Comparison of ENCODE assay signal across 10 cellular contexts in the genomic region with DNA sequence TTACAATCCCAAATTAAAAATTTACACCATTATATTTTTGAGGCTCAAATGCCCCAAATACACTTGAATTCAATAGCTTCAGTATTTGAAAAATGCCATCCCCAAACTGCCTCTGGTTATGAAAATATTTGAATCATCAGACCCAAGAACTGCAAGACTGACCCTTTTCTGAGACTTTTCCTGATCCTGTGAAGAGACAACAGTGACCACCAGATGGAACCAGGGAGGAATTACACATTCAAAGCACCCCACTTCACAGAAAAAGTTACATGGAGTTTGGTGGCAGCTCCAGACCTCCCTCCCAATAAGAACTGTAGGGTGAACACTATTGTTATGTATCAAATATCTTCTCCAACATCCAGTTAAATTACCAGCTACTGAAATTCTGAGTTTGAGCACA. TPM values are rescaled to one million over a fixed set of nuclear protein-coding genes. Genes with fewer than 3 reads are reported as not detected.
A peak's percentile ranks its signal among the peaks of the same experiment; 100 is the strongest.
DNase-seq lines count a peak whose midpoint lies in the region; ATAC-seq and TF ChIP-seq lines count a peak whose summit lies in the region.
"Had no signal": no experiment of that assay in that cellular context is flagged by ENCODE, and none has a peak within 500 bp of the region (broad histone marks: within the 10 kb centered on the region; RNA-seq: fewer than 3 reads in every experiment).

No MANE protein-coding gene starts in this region.

- no peak for TF ChIP-seq POLR2A in IMR-90 (IDR thresholded peaks at IDR 0.05; ENCODE audit: low read depth, low read length)

- TF ChIP-seq RAD21 in IMR-90 (IDR thresholded peaks at IDR 0.05; ENCODE audit: low read length), result peak; percentile 21; the same call in 1 of the 2 replicates

- H3K4me2 ChIP-seq in IMR-90 (ENCODE audit: low read depth, low read length), result no peak overlapping the region

- H3K9me3 Mint-ChIP-seq in activated T-helper 17 cell treated with anti-CD3 and anti-CD28 coated beads, Interleukin-2, amount 50 U/mL, for 72 hours, result no peaks in the 10 kb centered on the region
- no peaks in the 10 kb centered on the region for H3K9me3 Mint-ChIP-seq in activated CD4-positive, alpha-beta memory T cell treated with anti-CD3 and anti-CD28 coated beads, Interleukin-2, amount 10 ng/mL, durations not matched to agents 7 days and 5 days

- no peak overlapping the region for H2BK120ac ChIP-seq in IMR-90 (ENCODE audit: low read depth, low read length)

- peaks cover 5% of the 10 kb centered on the region for H3K4me1 ChIP-seq in IMR-90 (ENCODE audit: control insufficient read depth, insufficient read depth, low read length)

- H3K9ac ChIP-seq in IMR-90 (ENCODE audit: low read depth, low read length), result no peak overlapping the region

- H3K9me3 ChIP-seq in IMR-90 (ENCODE audit: control insufficient read depth, insufficient read depth, low read length), result no peaks in the 10 kb centered on the region
- H3K9me3 ChIP-seq: pancreas had no signal

- CTCF ChIA-PET in IMR-90 (lab: Yijun Ruan, JAX), result interaction anchor here (1.1 to 1.5 kb wide), 3 partner anchors 8 to 10 kb away, joined by 4 to 5 read pairs (median 4); no protein-coding TSS in a partner anchor
- CTCF ChIA-PET in activated CD4-positive, alpha-beta memory T cell treated with anti-CD3 and anti-CD28 coated beads, Interleukin-2, amount 10 ng/mL, durations not matched to agents 7 days and 5 days (lab: Charles Lee), result interaction anchor here (0.7 to 1.6 kb wide), 5 partner anchors 10 to 171 kb away, joined by 3 to 5 read pairs (median 4); no protein-coding TSS in a partner anchor

- no peak overlapping the region for H4K91ac ChIP-seq in IMR-90 (ENCODE audit: insufficient read depth, low read depth, low read length)

- peaks cover 5% of the 10 kb centered on the region; the same call in 1 of the 2 replicates for H3K9me1 ChIP-seq in IMR-90 (ENCODE audit: insufficient read depth, low read length)

- H3K4me3 ChIP-seq in IMR-90 (ENCODE audit: insufficient read depth, low read depth, low read length) (no peak overlapping the region), brain microvascular endothelial cell (ENCODE audit: low read depth, low read length) (no peak overlapping the region)
- H3K4me3 ChIP-seq: pancreas had no signal

- H4K8ac ChIP-seq in IMR-90 (ENCODE audit: low read depth in 2 of 2, low read length in 2 of 2), result no peak overlapping the region

- H4K5ac ChIP-seq in IMR-90 (ENCODE audit: low read depth, low read length), result no peak overlapping the region

- no peaks in the 10 kb centered on the region for H3K27me3 ChIP-seq in IMR-90 (ENCODE audit: control insufficient read depth, insufficient read depth, low read length)
- H3K27me3 ChIP-seq in brain microvascular endothelial cell (replicated peaks), result no peaks in the 10 kb centered on the region
- H3K27me3 ChIP-seq: pancreas had no signal

- H4K20me1 ChIP-seq in IMR-90 (ENCODE audit: insufficient read depth, low read length), result peaks cover 50% of the 10 kb centered on the region; the same call in 1 of the 2 replicates

- H3K4me1 Mint-ChIP-seq in activated T-helper 17 cell treated with anti-CD3 and anti-CD28 coated beads, Interleukin-2, amount 50 U/mL, for 72 hours, result no peaks in the 10 kb centered on the region
- no peaks in the 10 kb centered on the region for H3K4me1 Mint-ChIP-seq in activated CD4-positive, alpha-beta memory T cell treated with anti-CD3 and anti-CD28 coated beads, Interleukin-2, amount 10 ng/mL, durations not matched to agents 7 days and 5 days

- H3K23ac ChIP-seq in IMR-90 (ENCODE audit: low read depth, low read length), result no peak overlapping the region

- no peak overlapping the region for H3K4me3 Mint-ChIP-seq in activated T-helper 17 cell treated with anti-CD3 and anti-CD28 coated beads, Interleukin-2, amount 50 U/mL, for 72 hours
- no peak overlapping the region for H3K4me3 Mint-ChIP-seq in activated CD4-positive, alpha-beta memory T cell treated with anti-CD3 and anti-CD28 coated beads, Interleukin-2, amount 10 ng/mL, durations not matched to agents 7 days and 5 days

- no peak overlapping the region for H3K18ac ChIP-seq in IMR-90 (ENCODE audit: low read depth, low read length)

- no peak overlapping the region for H2BK15ac ChIP-seq in IMR-90 (ENCODE audit: low read depth, low read length)

- H3K14ac ChIP-seq in IMR-90 (replicated peaks; ENCODE audit: low read depth, low read length), result no peak overlapping the region

- peak; percentile 37; the same call in 1 of the 2 replicates for TF ChIP-seq CTCF in IMR-90 (conservative IDR thresholded peaks at IDR 0.05; ENCODE audit: low read depth, low read length)
- TF ChIP-seq CTCF in brain microvascular endothelial cell (IDR thresholded peaks at IDR 0.05; ENCODE audit: low read depth, low read length, missing control alignments), result peak; percentile 63

- in situ Hi-C loops in IMR-90 (cut with MboI; ENCODE audit: low sequenced_read_pairs), result no loop called here
- in situ Hi-C loops in brain microvascular endothelial cell (cut with HindIII; ENCODE audit: low pct_ligation_motif_present, low sequenced_read_pairs), result no loop called here

- no peak overlapping the region for H3K56ac ChIP-seq in IMR-90 (ENCODE audit: extremely low read depth, insufficient read depth, low read length)

- dilution Hi-C loops in IMR-90 (cut with HindIII; ENCODE audit: low sequenced_read_pairs, unreplicated experiment), result no loop called here

- H2AFZ ChIP-seq in IMR-90 (replicated peaks; ENCODE audit: low read length, poor library complexity), result no peak overlapping the region

- H2BK20ac ChIP-seq in IMR-90 (ENCODE audit: low read depth, low read length), result no peak overlapping the region

- H3K27ac ChIP-seq in IMR-90 (ENCODE audit: insufficient read depth, low read length) (no peak overlapping the region), brain microvascular endothelial cell (no peak overlapping the region)
- H3K27ac ChIP-seq: pancreas had no signal

- no peak overlapping the region for H3K27ac Mint-ChIP-seq in activated T-helper 17 cell treated with anti-CD3 and anti-CD28 coated beads, Interleukin-2, amount 50 U/mL, for 72 hours
- no peak overlapping the region for H3K27ac Mint-ChIP-seq in activated CD4-positive, alpha-beta memory T cell treated with anti-CD3 and anti-CD28 coated beads, Interleukin-2, amount 10 ng/mL, durations not matched to agents 7 days and 5 days

- ATAC-seq in IMR-90 (ENCODE audit: low read depth) (peak; percentile 40; the same call in 1 of the 2 replicates), GM18520 (IDR thresholded peaks at IDR 0.05; ENCODE audit: unreplicated experiment) (no peak)
- ATAC-seq in activated T-helper 17 cell treated with anti-CD3 and anti-CD28 coated beads, Interleukin-2, amount 50 U/mL, for 72 hours (replicated peaks), result no peak

- H3K79me1 ChIP-seq in IMR-90 (ENCODE audit: low read depth in 1 of 2, low read length in 2 of 2), result peaks cover 28 to 56% of the 10 kb centered on the region in 2 experiments

- H3K36me3 ChIP-seq in IMR-90 (ENCODE audit: control insufficient read depth, insufficient read depth, low read length) (peaks cover 54% of the 10 kb centered on the region), brain microvascular endothelial cell (replicated peaks) (peaks cover 87% of the 10 kb centered on the region)

- DNase-seq in Daoy (ENCODE audit: low read depth) (peak; percentile 1), IMR-90 (peak; percentile 28), brain microvascular endothelial cell (peak; percentile 28), myocyte (ENCODE audit: low read depth) (peak; percentile 14), NCI-H510A treated with DMSO at 0.1 percent for 48 hours (lab: John Stamatoyannopoulos, UW) (no peak)
- no peak for DNase-seq in activated CD4-positive, alpha-beta memory T cell treated with anti-CD3 and anti-CD28 coated beads, Interleukin-2, amount 10 ng/mL, durations not matched to agents 7 days and 5 days
- DNase-seq: NCI-H82, pancreas had no signal

- peaks cover 96% of the 10 kb centered on the region for H3K36me3 Mint-ChIP-seq in activated T-helper 17 cell treated with anti-CD3 and anti-CD28 coated beads, Interleukin-2, amount 50 U/mL, for 72 hours (ENCODE audit: low read depth)
- H3K36me3 Mint-ChIP-seq in activated CD4-positive, alpha-beta memory T cell treated with anti-CD3 and anti-CD28 coated beads, Interleukin-2, amount 10 ng/mL, durations not matched to agents 7 days and 5 days (ENCODE audit: low read depth), result peaks cover 51% of the 10 kb centered on the region

- H3K27me3 Mint-ChIP-seq in activated T-helper 17 cell treated with anti-CD3 and anti-CD28 coated beads, Interleukin-2, amount 50 U/mL, for 72 hours, result no peaks in the 10 kb centered on the region
- no peaks in the 10 kb centered on the region for H3K27me3 Mint-ChIP-seq in activated CD4-positive, alpha-beta memory T cell treated with anti-CD3 and anti-CD28 coated beads, Interleukin-2, amount 10 ng/mL, durations not matched to agents 7 days and 5 days

- no peak overlapping the region for H2AK9ac ChIP-seq in IMR-90 (replicated peaks; ENCODE audit: low read depth, low read length, poor library complexity)

- intact Hi-C loops in IMR-90 (cut with micrococcal nuclease), result no loop called here

- POLR2A ChIA-PET in IMR-90 (lab: Charles Lee; ENCODE audit: unreplicated experiment), result no interaction called here
- POLR2A ChIA-PET in activated CD4-positive, alpha-beta memory T cell treated with anti-CD3 and anti-CD28 coated beads, Interleukin-2, amount 10 ng/mL, durations not matched to agents 7 days and 5 days (lab: Charles Lee), result interaction anchor here (0.7 kb wide), 1 partner anchor 442 kb away, joined by 3 read pairs; a partner anchor contains a TSS

- H3K4ac ChIP-seq in IMR-90 (ENCODE audit: low read depth, low read length), result no peak overlapping the region

- H2AK5ac ChIP-seq in IMR-90 (ENCODE audit: low read depth, low read length), result no peak overlapping the region

- no peak overlapping the region for H2BK5ac ChIP-seq in IMR-90 (ENCODE audit: low read depth, low read length, poor library complexity, severe bottlenecking)

- no TSS peak for BruUV-seq in IMR-90 (replicated peaks; lab: Mats Ljungman, UMichigan)

RNA-seq across cellular contexts. Expression of a gene that starts 44.0 kb away (rescaled TPM):
- total RNA-seq in Daoy (2014; rRNA removed; shearing (Covaris generic)), result 6.3 and 6.6 TPM in 2 replicates
- total RNA-seq in IMR-90 (2012; rRNA removed) (12.4 and 17.2 TPM in 2 replicates), myocyte (33.6 and 45.0 TPM in 2 replicates)
- 13.5 and 13.9 TPM in 2 replicates for polyA plus RNA-seq in IMR-90 (2012; rRNA removed)
- 12.1 and 13.8 TPM in 2 replicates for polyA plus RNA-seq in IMR-90 (2012; cell fraction: cytosol; rRNA removed)
- 3.8 and 4.5 TPM in 2 replicates for polyA plus RNA-seq in IMR-90 (2012; cell fraction: nucleus; rRNA removed; ENCODE audit: low replicate concordance)
- 23.2 TPM for polyA plus RNA-seq in myocyte (2012)
- total RNA-seq in activated T-helper 17 cell treated with anti-CD3 and anti-CD28 coated beads, Interleukin-2, amount 50 U/mL, for 72 hours, result under 1 TPM; 0.21 to 0.91 TPM
- total RNA-seq in activated CD4-positive, alpha-beta memory T cell treated with anti-CD3 and anti-CD28 coated beads, Interleukin-2, amount 10 ng/mL, durations not matched to agents 7 days and 5 days, result under 1 TPM; 0.20 to 0.45 TPM

RNA-seq across cellular contexts. Expression of a gene that starts 48.4 kb away (rescaled TPM):
- total RNA-seq in Daoy (2014; rRNA removed; shearing (Covaris generic)), result 63.3 and 79.6 TPM in 2 replicates
- total RNA-seq in IMR-90 (2012; rRNA removed) (366 and 369 TPM in 2 replicates), myocyte (271 and 370 TPM in 2 replicates)
- polyA plus RNA-seq in IMR-90 (2012; rRNA removed), result 275 and 278 TPM in 2 replicates
- polyA plus RNA-seq in IMR-90 (2012; cell fraction: cytosol; rRNA removed), result 60.2 and 117 TPM in 2 replicates
- polyA plus RNA-seq in IMR-90 (2012; cell fraction: nucleus; rRNA removed; ENCODE audit: low replicate concordance), result 132 and 517 TPM in 2 replicates
- polyA plus RNA-seq in myocyte (2012), result 221 TPM
- 100 to 1,000 TPM in 1 of 2 donors, 10 to 100 TPM in 1; 82.6 to 124 TPM for total RNA-seq in activated T-helper 17 cell treated with anti-CD3 and anti-CD28 coated beads, Interleukin-2, amount 50 U/mL, for 72 hours
- total RNA-seq in activated CD4-positive, alpha-beta memory T cell treated with anti-CD3 and anti-CD28 coated beads, Interleukin-2, amount 10 ng/mL, durations not matched to agents 7 days and 5 days, result 100 to 1,000 TPM; 102 to 108 TPM

RNA-seq across cellular contexts. Expression of a gene that starts 57.9 kb away (rescaled TPM):
- total RNA-seq in Daoy (2014; rRNA removed; shearing (Covaris generic)), result 2.7 and 6.9 TPM in 2 replicates
- total RNA-seq in IMR-90 (2012; rRNA removed) (2.9 and 4.2 TPM in 2 replicates), myocyte (6.4 and 8.6 TPM in 2 replicates)
- polyA plus RNA-seq in IMR-90 (2012; rRNA removed), result 0.86 and 0.98 TPM in 2 replicates
- polyA plus RNA-seq in IMR-90 (2012; cell fraction: cytosol; rRNA removed), result 0.20 and 0.30 TPM in 2 replicates
- 0.17 and 1.7 TPM in 2 replicates for polyA plus RNA-seq in IMR-90 (2012; cell fraction: nucleus; rRNA removed; ENCODE audit: low replicate concordance)
- 0.97 TPM for polyA plus RNA-seq in myocyte (2012)
- total RNA-seq in activated T-helper 17 cell treated with anti-CD3 and anti-CD28 coated beads, Interleukin-2, amount 50 U/mL, for 72 hours, result 1 to 10 TPM; 1.5 to 1.9 TPM
- total RNA-seq in activated CD4-positive, alpha-beta memory T cell treated with anti-CD3 and anti-CD28 coated beads, Interleukin-2, amount 10 ng/mL, durations not matched to agents 7 days and 5 days, result 1 to 10 TPM; 2.0 to 2.4 TPM

Comparison
In these comparisons a context has a peak if more than half of its experiments do, and no peak if none do; other contexts are left out.
1. DNase-seq: peak in Daoy (single experiment), IMR-90 (single experiment), brain microvascular endothelial cell (single experiment) and myocyte (single experiment); none in NCI-H510A treated with DMSO at 0.1 percent for 48 hours (single experiment) and activated CD4-positive, alpha-beta memory T cell treated with anti-CD3 and anti-CD28 coated beads, Interleukin-2, amount 10 ng/mL, durations not matched to agents 7 days and 5 days (single experiment).